In genomic region chr2:190404487-190404886, GRCh38 we compare ENCODE assay signal across 16 cellular contexts. TPM values are rescaled to one million over a fixed set of nuclear protein-coding genes. Genes with fewer than 3 reads are reported as not detected.
DNase-seq lines count a peak whose midpoint lies in the region; ATAC-seq, FAIRE-seq and TF ChIP-seq lines count a peak whose summit lies in the region.
"Had no signal": no experiment of that assay in that cellular context is flagged by ENCODE, and none has a peak within 500 bp of the region (broad histone marks: within the 10 kb centered on the region; RNA-seq: fewer than 3 reads in every experiment).

No MANE protein-coding gene starts in this region.

- intact Hi-C loops in esophagus squamous epithelium (cut with DNase I), result no loop called here

- H3K27me3 Mint-ChIP-seq in stimulated activated naive CD8-positive, alpha-beta T cell treated with anti-CD3 and anti-CD28 coated beads, Interleukin-15, amount 100 ng/mL, for 72 hours, result no peaks in the 10 kb centered on the region
- H3K27me3 Mint-ChIP-seq: activated B cell treated with CpG ODN at 0.5 μM for 24 hours; CD4-positive, CD25-positive, alpha-beta regulatory T cell; central memory CD8-positive, alpha-beta T cell had no signal

- H3K4me3 Mint-ChIP-seq in stimulated activated naive CD8-positive, alpha-beta T cell treated with anti-CD3 and anti-CD28 coated beads, Interleukin-15, amount 100 ng/mL, for 72 hours, result no peak overlapping the region
- H3K4me3 Mint-ChIP-seq: activated B cell treated with CpG ODN at 0.5 μM for 24 hours; CD4-positive, CD25-positive, alpha-beta regulatory T cell; central memory CD8-positive, alpha-beta T cell; H9; nephron had no signal

- peak; percentile 48 for DNase-seq in stimulated activated CD4-positive, alpha-beta T cell treated with anti-CD3 and anti-CD28 coated beads, Interleukin-15, amount 100 ng/mL, for 24 hours
- no peak for DNase-seq in stimulated activated CD4-positive, alpha-beta T cell treated with anti-CD3 and anti-CD28 coated beads, Interleukin-12 subunit alpha, Interleukin-12 subunit beta, amount 100 ng/mL, for 4 hours
- DNase-seq in RCC 7860 (ENCODE audit: low spot score), result peak; percentile 52
- DNase-seq in esophagus squamous epithelium (lab: John Stamatoyannopoulos, UW), result no peak
- no peak for DNase-seq in stimulated activated naive CD8-positive, alpha-beta T cell treated with anti-CD3 and anti-CD28 coated beads, Interleukin-15, amount 100 ng/mL, for 72 hours
- DNase-seq in germinal center (ENCODE audit: low spot score), result no peak
- no peak for DNase-seq in upper lobe of left lung
- no peak for DNase-seq in H7
- DNase-seq: activated B cell treated with CpG ODN at 0.5 μM for 24 hours, H9, NCI-H526 treated with DMSO at 0.1 percent for 48 hours had no signal

- no peak for FAIRE-seq in RCC 7860 (lab: Jason Lieb, UNC)
- FAIRE-seq: GM18507, HTR-8/SVneo had no signal

- no peaks in the 10 kb centered on the region for H3K27me3 ChIP-seq in esophagus squamous epithelium
- no peaks in the 10 kb centered on the region for H3K27me3 ChIP-seq in upper lobe of left lung
- H3K27me3 ChIP-seq in H7 (ENCODE audit: control insufficient read depth, insufficient read depth, low read length), result peaks cover 27% of the 10 kb centered on the region

- H3K9me3 ChIP-seq in esophagus squamous epithelium (no peaks in the 10 kb centered on the region), upper lobe of left lung (no peaks in the 10 kb centered on the region)

- H3K9me3 Mint-ChIP-seq in stimulated activated naive CD8-positive, alpha-beta T cell treated with anti-CD3 and anti-CD28 coated beads, Interleukin-15, amount 100 ng/mL, for 72 hours, result no peaks in the 10 kb centered on the region
- H3K9me3 Mint-ChIP-seq: activated B cell treated with CpG ODN at 0.5 μM for 24 hours; CD4-positive, CD25-positive, alpha-beta regulatory T cell; central memory CD8-positive, alpha-beta T cell; H9; nephron had no signal

- no peak for TF ChIP-seq EP300 in upper lobe of left lung (IDR thresholded peaks at IDR 0.05)

- peak; percentile 24 for ATAC-seq in stimulated activated naive CD8-positive, alpha-beta T cell treated with anti-CD3 and anti-CD28 coated beads, Interleukin-15, amount 100 ng/mL, for 72 hours
- no peak for ATAC-seq in upper lobe of left lung (ENCODE audit: low FRiP score in 2 of 2)

- H3K27ac Mint-ChIP-seq in stimulated activated naive CD8-positive, alpha-beta T cell treated with anti-CD3 and anti-CD28 coated beads, Interleukin-15, amount 100 ng/mL, for 72 hours, result no peak overlapping the region
- H3K27ac Mint-ChIP-seq: activated B cell treated with CpG ODN at 0.5 μM for 24 hours; CD4-positive, CD25-positive, alpha-beta regulatory T cell; H9; nephron had no signal

- H3K27ac ChIP-seq in esophagus squamous epithelium (peak overlapping the region in 3 of 4 donors; percentile 47 to 75 (median 61)), upper lobe of left lung (no peak overlapping the region)

- peaks cover under 1% of the 10 kb centered on the region for H3K4me1 Mint-ChIP-seq in stimulated activated naive CD8-positive, alpha-beta T cell treated with anti-CD3 and anti-CD28 coated beads, Interleukin-15, amount 100 ng/mL, for 72 hours
- H3K4me1 Mint-ChIP-seq: nephron had no signal

- H3K36me3 ChIP-seq in esophagus squamous epithelium (no peaks in the 10 kb centered on the region), upper lobe of left lung (no peaks in the 10 kb centered on the region), H7 (replicated peaks; ENCODE audit: control insufficient read depth, insufficient read depth, low read length) (no peaks in the 10 kb centered on the region)

- no peak for TF ChIP-seq POLR2A in esophagus squamous epithelium (IDR thresholded peaks at IDR 0.05)
- no peak for TF ChIP-seq POLR2A in upper lobe of left lung (IDR thresholded peaks at IDR 0.05)

- H3K4me1 ChIP-seq in esophagus squamous epithelium, result peaks cover 3 to 32% (median 9%) of the 10 kb centered on the region in 3 donors
- peaks cover 5 to 20% (median 12%) of the 10 kb centered on the region in 4 donors for H3K4me1 ChIP-seq in upper lobe of left lung

- TF ChIP-seq CTCF in esophagus squamous epithelium (IDR thresholded peaks at IDR 0.05) (no peak), upper lobe of left lung (IDR thresholded peaks at IDR 0.05) (no peak)

- H3K4me3 ChIP-seq in esophagus squamous epithelium (no peak overlapping the region), upper lobe of left lung (no peak overlapping the region), H7 (ENCODE audit: insufficient read depth, low read depth, low read length) (no peak overlapping the region)

RNA-seq across cellular contexts. Expression of gene MFSD6, which starts 3.7 kb away (rescaled TPM):
- total RNA-seq in esophagus squamous epithelium (100 to 1,000 TPM in 3 of 4 donors, 10 to 100 TPM in 1; 81.2 to 157 (median 133) TPM), upper lobe of left lung (100 to 1,000 TPM in 2 of 6 donors, 10 to 100 TPM in 4; 46.9 to 136 (median 80.4) TPM)
- total RNA-seq in H7 (2014; rRNA removed; shearing (Covaris generic)), result 0.63 and 1.6 TPM in 2 replicates

Comparison
In these comparisons a context has a peak if more than half of its experiments do, and no peak if none do; other contexts are left out.
1. DNase-seq: peak in stimulated activated CD4-positive, alpha-beta T cell treated with anti-CD3 and anti-CD28 coated beads, Interleukin-15, amount 100 ng/mL, for 24 hours (single experiment) and RCC 7860 (single experiment); none in stimulated activated CD4-positive, alpha-beta T cell treated with anti-CD3 and anti-CD28 coated beads, Interleukin-12 subunit alpha, Interleukin-12 subunit beta, amount 100 ng/mL, for 4 hours (single experiment), esophagus squamous epithelium (single experiment), stimulated activated naive CD8-positive, alpha-beta T cell treated with anti-CD3 and anti-CD28 coated beads, Interleukin-15, amount 100 ng/mL, for 72 hours (0 of 2), germinal center (single experiment), upper lobe of left lung (0 of 2) and H7 (single experiment).
2. H3K27ac ChIP-seq: peak in esophagus squamous epithelium (3 of 4); none in upper lobe of left lung (0 of 4).
3. RNA of gene MFSD6, which starts 3.7 kb away (total RNA-seq): 81.2 to 157 TPM in esophagus squamous epithelium and 46.9 to 136 TPM in upper lobe of left lung; 0.63 to 1.6 TPM in H7; every median in the first group is over 10 times any median in the second.